9 cellular contexts compared by ENCODE assay signal in genomic region chr1:161046574-161047167, GRCh38. TPM values are rescaled to one million over a fixed set of nuclear protein-coding genes. Genes with fewer than 3 reads are reported as not detected.
DNase-seq lines count a peak whose midpoint lies in the region; ATAC-seq and TF ChIP-seq lines count a peak whose summit lies in the region.
"Had no signal": no experiment of that assay in that cellular context is flagged by ENCODE, and none has a peak within 500 bp of the region (broad histone marks: within the 10 kb centered on the region; RNA-seq: fewer than 3 reads in every experiment).

No MANE protein-coding gene starts in this region.

- DNase-seq in KBM-7 (peak; percentile 32), MCF 10A (ENCODE audit: unreplicated experiment) (no peak), COLO668 (lab: John Stamatoyannopoulos, UW; ENCODE audit: unreplicated experiment) (no peak), cerebellar cortex (ENCODE audit: low spot score) (no peak), NCI-H1048 (lab: John Stamatoyannopoulos, UW) (no peak)

- peak overlapping the region; percentile 99 for H3K27ac Mint-ChIP-seq in MCF 10A (ENCODE audit: low read depth, unreplicated experiment)

- POLR2A ChIA-PET in MCF 10A (lab: Yijun Ruan, JAX): interaction anchor here (0.6 to 7.3 kb wide), 39 partner anchors 8 to 705 kb away, joined by 3 to 371 read pairs (median 8); partner anchors contain the start of genes DEDD, F11R, KLHDC9 and NDUFS2

- no TSS peak for BruUV-seq in MCF 10A (replicated peaks; lab: Mats Ljungman, UMichigan)

- CTCF ChIA-PET in MCF 10A (lab: Yijun Ruan, JAX): interaction anchor here (0.5 to 5.0 kb wide), 17 partner anchors 8 to 1560 kb away, joined by 3 to 58 read pairs (median 5); partner anchors contain the start of genes F11R, KLHDC9 and PPOX

- H3K27me3 ChIP-seq in BLaER1 (no peaks in the 10 kb centered on the region), muscle layer of colon (ENCODE audit: control insufficient read depth in 1 of 2, insufficient read depth in 2 of 2, low read length in 2 of 2) (no peaks in the 10 kb centered on the region)

- peak overlapping the region; percentile 88 for H3K4me3 ChIP-seq in BLaER1
- H3K4me3 ChIP-seq in muscle layer of colon (ENCODE audit: low read depth in 1 of 2, low read length in 2 of 2): peak overlapping the region; percentile 87 to 88

- H3K36me3 Mint-ChIP-seq in MCF 10A (ENCODE audit: insufficient read depth, unreplicated experiment): peaks cover 3% of the 10 kb centered on the region

- H3K4me1 ChIP-seq in BLaER1: peaks cover 39% of the 10 kb centered on the region
- peaks cover 27% of the 10 kb centered on the region for H3K4me1 ChIP-seq in muscle layer of colon (ENCODE audit: insufficient read depth, low read length)

- peak overlapping the region; percentile 87 for H3K4me2 ChIP-seq in BLaER1

- peaks cover 10% of the 10 kb centered on the region for H3K9me3 Mint-ChIP-seq in MCF 10A (ENCODE audit: unreplicated experiment)

- H3K4me1 Mint-ChIP-seq in MCF 10A (ENCODE audit: insufficient read depth, unreplicated experiment): peaks cover 16% of the 10 kb centered on the region

- no peaks in the 10 kb centered on the region for H3K27me3 Mint-ChIP-seq in MCF 10A (ENCODE audit: insufficient read depth, unreplicated experiment)

- no peaks in the 10 kb centered on the region for H4K20me1 ChIP-seq in BLaER1

- H3K27ac ChIP-seq in BLaER1 (peak overlapping the region; percentile 93), muscle layer of colon (ENCODE audit: low read depth, low read length) (peak overlapping the region; percentile 97)

- in situ Hi-C loops in KBM-7 (cut with MboI; ENCODE audit: low pct_unique_long_range_greater_than_20kb, low sequenced_read_pairs): no loop called here

- intact Hi-C loops in MCF 10A (cut with micrococcal nuclease): loop anchor here (10.0 kb wide), 1 partner anchor 88 kb away; the partner anchor contains the start of gene DEDD

- H3K9me3 ChIP-seq in BLaER1 (no peaks in the 10 kb centered on the region; the same call in 1 of the 2 replicates), muscle layer of colon (ENCODE audit: low read length) (no peaks in the 10 kb centered on the region)

- peak overlapping the region; percentile 95 for H3K9ac ChIP-seq in BLaER1
- peak overlapping the region; percentile 83 for H3K9ac ChIP-seq in muscle layer of colon (ENCODE audit: low read length)

- H3K4me3 Mint-ChIP-seq in MCF 10A (ENCODE audit: unreplicated experiment): peak overlapping the region; percentile 93

- peaks cover 66% of the 10 kb centered on the region for H3K36me3 ChIP-seq in BLaER1
- H3K36me3 ChIP-seq in muscle layer of colon (ENCODE audit: insufficient read depth, low read length): peaks cover 16% of the 10 kb centered on the region

- ATAC-seq in GM19372 (IDR thresholded peaks at IDR 0.05; ENCODE audit: low read depth, unreplicated experiment): peak; percentile 34

- no peak for TF ChIP-seq CTCF in MCF 10A (IDR thresholded peaks at IDR 0.05; ENCODE audit: unreplicated experiment)

RNA-seq across cellular contexts. Expression of gene USF1, which starts 0.9 kb away (rescaled TPM):
- total RNA-seq in MCF 10A (2022): 48.8 and 52.8 TPM in 2 replicates

RNA-seq across cellular contexts. Expression of gene TSTD1, which starts 7.9 kb away (rescaled TPM):
- 35.2 and 48.0 TPM in 2 replicates for total RNA-seq in MCF 10A (2022)
- total RNA-seq: HT1080 had no signal

RNA-seq across cellular contexts. Expression of gene ARHGAP30, which starts 23.0 kb away (rescaled TPM):
- total RNA-seq in MCF 10A (2022): 0.34 and 0.58 TPM in 2 replicates

RNA-seq across cellular contexts. Expression of gene F11R, which starts 25.7 kb away (rescaled TPM):
- 73.6 and 76.8 TPM in 2 replicates for total RNA-seq in MCF 10A (2022)

RNA-seq across cellular contexts. Expression of gene NECTIN4, which starts 42.7 kb away (rescaled TPM):
- 7.0 and 11.2 TPM in 2 replicates for total RNA-seq in MCF 10A (2022)
